ENCODE assay signal across 8 cellular contexts in the genomic region with DNA sequence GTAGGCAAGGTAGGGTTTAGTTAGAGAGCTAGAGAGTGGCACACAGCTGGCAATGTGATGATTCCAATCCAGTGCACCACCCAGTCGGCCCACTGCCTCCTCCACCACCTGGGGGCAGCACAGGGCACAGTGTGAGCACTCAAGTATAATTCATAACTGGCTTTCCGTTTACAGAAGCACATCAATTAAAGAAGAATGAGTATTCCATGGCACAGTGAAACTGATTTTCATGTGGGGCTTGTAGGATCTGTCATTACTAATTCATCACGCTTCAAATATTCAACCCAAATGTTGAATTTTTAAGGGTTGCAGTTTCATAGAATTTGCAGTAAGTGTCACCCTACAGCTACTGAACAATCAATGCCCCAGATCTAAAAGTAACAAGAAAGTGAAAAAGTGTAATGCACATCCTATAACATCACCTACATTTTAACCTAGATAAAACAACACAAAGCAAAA.
A peak's percentile ranks its signal among the peaks of the same experiment; 100 is the strongest.
DNase-seq lines count a peak whose midpoint lies in the region; ATAC-seq and TF ChIP-seq lines count a peak whose summit lies in the region.

No MANE protein-coding gene starts in this region.

- peaks cover 3% of the 10 kb centered on the region for H3K4me1 ChIP-seq in suprapubic skin

- no peak for TF ChIP-seq POLR2A in suprapubic skin (IDR thresholded peaks at IDR 0.05)

- peaks cover 3% of the 10 kb centered on the region for H3K4me1 Mint-ChIP-seq in activated T-cell treated with anti-CD3 and anti-CD28 coated beads, Interleukin-2, amount 50 U/mL, for 4 hours (ENCODE audit: low read depth)

- no peaks in the 10 kb centered on the region for H3K9me3 ChIP-seq in suprapubic skin

- H3K27ac ChIP-seq in suprapubic skin = no peak overlapping the region

- H3K27me3 ChIP-seq in suprapubic skin = no peaks in the 10 kb centered on the region

- WGBS in suprapubic skin = 1% methylated on average over 3 of the region's 3 CpGs

- H3K27me3 Mint-ChIP-seq in activated T-cell treated with anti-CD3 and anti-CD28 coated beads, Interleukin-2, amount 50 U/mL, for 4 hours (ENCODE audit: low read depth) = peaks cover 21% of the 10 kb centered on the region

- H3K4me3 ChIP-seq in fibroblast of the aortic adventitia (ENCODE audit: low read depth, low read length) (no peak overlapping the region), suprapubic skin (no peak overlapping the region)

- H3K9me3 Mint-ChIP-seq in activated T-cell treated with anti-CD3 and anti-CD28 coated beads, Interleukin-2, amount 50 U/mL, for 4 hours = no peaks in the 10 kb centered on the region

- in situ Hi-C loops in Caki2 (cut with HindIII; ENCODE audit: low pct_unique_long_range_greater_than_20kb, low sequenced_read_pairs) = no loop called here

- TF ChIP-seq CTCF in fibroblast of the aortic adventitia (IDR thresholded peaks at IDR 0.05; ENCODE audit: insufficient read depth, low read length) (peak; percentile 88), suprapubic skin (IDR thresholded peaks at IDR 0.05) (peak; percentile 46 to 82)

- H3K36me3 Mint-ChIP-seq in activated T-cell treated with anti-CD3 and anti-CD28 coated beads, Interleukin-2, amount 50 U/mL, for 4 hours (ENCODE audit: insufficient read depth) = no peaks in the 10 kb centered on the region

- ATAC-seq in GM19468 (IDR thresholded peaks at IDR 0.05; ENCODE audit: extremely low read depth, unreplicated experiment) = peak; percentile 66
- ATAC-seq in activated T-cell treated with anti-CD3 and anti-CD28 coated beads, Interleukin-2, amount 50 U/mL, for 4 hours = peak; percentile 80 to 88

- TF ChIP-seq EP300 in suprapubic skin (IDR thresholded peaks at IDR 0.05) = no peak

- no peaks in the 10 kb centered on the region for H3K36me3 ChIP-seq in suprapubic skin

- peak; percentile 49 for DNase-seq in Caki2 (ENCODE audit: low read depth)
- peak; percentile 8 for DNase-seq in HS-27A (ENCODE audit: low read depth)
- peak; percentile 79 for DNase-seq in OCI-M1 (lab: John Stamatoyannopoulos, UW)
- peak; percentile 73 for DNase-seq in activated T-cell treated with anti-CD3 and anti-CD28 coated beads, Interleukin-2, amount 50 U/mL, for 4 hours
- DNase-seq in fibroblast of the aortic adventitia (ENCODE audit: low read depth) = peak; percentile 39
- DNase-seq in occipital lobe (lab: John Stamatoyannopoulos, UW) = peak; percentile 66
- DNase-seq in suprapubic skin (ENCODE audit: low spot score in 2 of 2) = no peak

- H3K4me3 Mint-ChIP-seq in activated T-cell treated with anti-CD3 and anti-CD28 coated beads, Interleukin-2, amount 50 U/mL, for 4 hours = no peak overlapping the region

Comparison
In these comparisons a context has a peak if more than half of its experiments do, and no peak if none do; other contexts are left out.
1. DNase-seq: peak in Caki2 (single experiment), HS-27A (single experiment), OCI-M1 (single experiment), activated T-cell treated with anti-CD3 and anti-CD28 coated beads, Interleukin-2, amount 50 U/mL, for 4 hours (single experiment), fibroblast of the aortic adventitia (single experiment) and occipital lobe (single experiment); none in suprapubic skin (0 of 2).